Comparison of ENCODE assay signal across 25 cellular contexts in the genomic region with DNA sequence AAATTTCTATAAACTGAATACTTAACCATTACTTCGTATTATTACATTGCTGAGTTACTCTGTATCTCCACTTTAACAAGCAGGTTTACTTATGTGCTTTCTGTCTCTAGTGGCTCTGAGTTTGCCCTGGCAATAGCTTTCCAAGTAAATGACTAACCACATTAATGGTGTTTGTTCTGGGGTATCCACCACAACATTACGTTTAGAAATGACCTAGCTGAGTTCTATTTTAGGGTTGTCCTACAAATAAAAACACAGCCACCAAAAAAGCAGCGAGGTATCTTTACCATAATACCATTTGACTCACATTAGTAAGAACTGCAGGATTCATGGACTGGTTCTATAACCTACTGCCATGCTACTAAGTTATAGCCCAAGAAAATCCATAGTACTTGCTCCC.
"Had no signal": no experiment of that assay in that cellular context is flagged by ENCODE, and none has a peak within 500 bp of the region (broad histone marks: within the 10 kb centered on the region; RNA-seq: fewer than 3 reads in every experiment).

No MANE protein-coding gene starts in this region.

- H3K9me3 ChIP-seq: heart right ventricle, ovary, psoas muscle, tibial artery had no signal

- H3K27me3 ChIP-seq: heart right ventricle, ovary, tibial artery had no signal

- DNase-seq: activated CD4-positive, alpha-beta T cell treated with anti-CD3 and anti-CD28 coated beads for 36 hours; activated CD4-positive, alpha-beta T cell treated with anti-CD3 and anti-CD28 coated beads, Interleukin-2, amount 50 U/mL, for 4 hours; activated naive CD4-positive, alpha-beta T cell treated with Interleukin-2 at 50 U/mL for 16 hours; activated naive CD8-positive, alpha-beta T cell treated with anti-CD3 and anti-CD28 coated beads for 36 hours; activated T-cell treated with anti-CD3 and anti-CD28 coated beads, Interleukin-2, amount 50 U/mL, for 48 hours; cerebellar nuclear complex; endodermal cell; foreskin fibroblast; heart right ventricle; islet precursor cell; left ventricle myocardium superior; mammary epithelial cell; natural killer cell; ovary; psoas muscle; right cardiac atrium; stimulated activated CD4-positive, alpha-beta T cell treated with anti-CD3 and anti-CD28 coated beads, Interleukin-2, amount 100 ng/mL, for 24 hours; stimulated activated naive CD8-positive, alpha-beta T cell treated with anti-CD3 and anti-CD28 coated beads, Interleukin-15, amount 100 ng/mL, for 72 hours; T-helper 9 cell; tibial artery had no signal

- H3K4me3 ChIP-seq: coronary artery, heart right ventricle, ovary, psoas muscle, skin epidermis, tibial artery had no signal

- ATAC-seq: activated CD4-positive, alpha-beta T cell treated with anti-CD3 and anti-CD28 coated beads for 36 hours; heart right ventricle; left ventricle myocardium superior; natural killer cell; right cardiac atrium; stimulated activated effector memory CD8-positive, alpha-beta T cell treated with anti-CD3 and anti-CD28 coated beads, Interleukin-12 subunit alpha, Interleukin-12 subunit beta, amount 100 ng/mL, for 72 hours; stimulated activated naive CD8-positive, alpha-beta T cell treated with anti-CD3 and anti-CD28 coated beads, Interleukin-15, amount 100 ng/mL, for 72 hours; WTC11 had no signal

- H3K36me3 ChIP-seq: heart right ventricle, ovary, tibial artery had no signal

- H3K4me1 ChIP-seq: heart right ventricle, psoas muscle, tibial artery had no signal

- H3K27ac ChIP-seq: coronary artery, epithelial cell of prostate, heart right ventricle, ovary, psoas muscle, skin epidermis, tibial artery had no signal
